Comparison of ENCODE assay signal across 21 cellular contexts in genomic region chr1:221788466-221788865, GRCh38.
"Had no signal": no experiment of that assay in that cellular context is flagged by ENCODE, and none has a peak within 500 bp of the region (broad histone marks: within the 10 kb centered on the region; RNA-seq: fewer than 3 reads in every experiment).

No MANE protein-coding gene starts in this region.

- H3K9me3 Mint-ChIP-seq: dendritic cell treated with granulocyte-macrophage colony-stimulating factor and Interleukin-4, amounts not matched to agents 40 ng/mL and 50 ng/mL, for 4 days; effector memory CD8-positive, alpha-beta T cell; endodermal cell; naive thymus-derived CD4-positive, alpha-beta T cell had no signal

- H3K4me3 ChIP-seq: colonic mucosa, esophagus muscularis mucosa, gastrocnemius medialis, heart right ventricle, left lung, lower lobe of right lung had no signal

- H3K27ac Mint-ChIP-seq: dendritic cell treated with granulocyte-macrophage colony-stimulating factor and Interleukin-4, amounts not matched to agents 40 ng/mL and 50 ng/mL, for 4 days; effector memory CD8-positive, alpha-beta T cell; endodermal cell; naive thymus-derived CD4-positive, alpha-beta T cell had no signal

- DNase-seq: colonic mucosa; cortex of kidney; effector CD8-positive, alpha-beta T cell; effector memory CD8-positive, alpha-beta T cell; endodermal cell; foreskin fibroblast; foreskin melanocyte; gastrocnemius medialis; glutamatergic neuron; head of caudate nucleus; heart right ventricle; hippocampal formation; left cardiac atrium; left lung; left ventricle myocardium superior; lower lobe of right lung; mesenchymal stem cell; midbrain; naive thymus-derived CD4-positive, alpha-beta T cell had no signal

- H3K36me3 Mint-ChIP-seq: naive thymus-derived CD4-positive, alpha-beta T cell had no signal

- H3K4me3 Mint-ChIP-seq: dendritic cell treated with granulocyte-macrophage colony-stimulating factor and Interleukin-4, amounts not matched to agents 40 ng/mL and 50 ng/mL, for 4 days; effector memory CD8-positive, alpha-beta T cell; endodermal cell; naive thymus-derived CD4-positive, alpha-beta T cell had no signal

- ATAC-seq: effector memory CD8-positive, alpha-beta T cell; gastrocnemius medialis; heart right ventricle; left cardiac atrium; left lung; left ventricle myocardium superior; lower lobe of right lung; naive thymus-derived CD4-positive, alpha-beta T cell had no signal

- H3K27me3 Mint-ChIP-seq: dendritic cell treated with granulocyte-macrophage colony-stimulating factor and Interleukin-4, amounts not matched to agents 40 ng/mL and 50 ng/mL, for 4 days; effector memory CD8-positive, alpha-beta T cell; naive thymus-derived CD4-positive, alpha-beta T cell had no signal

- H3K27ac ChIP-seq: colonic mucosa, esophagus muscularis mucosa, gastrocnemius medialis, heart right ventricle, left lung, lower lobe of right lung had no signal

- H3K27me3 ChIP-seq: colonic mucosa, esophagus muscularis mucosa, gastrocnemius medialis, left lung had no signal

- H3K4me1 ChIP-seq: colonic mucosa, esophagus muscularis mucosa, gastrocnemius medialis, lower lobe of right lung had no signal

- H3K36me3 ChIP-seq: colonic mucosa, esophagus muscularis mucosa, gastrocnemius medialis, heart right ventricle, left lung, lower lobe of right lung had no signal
